ENCODE assay signal across 8 cellular contexts in genomic region chr2:173355866-173356508, GRCh38. TPM values are rescaled to one million over a fixed set of nuclear protein-coding genes. Genes with fewer than 3 reads are reported as not detected.
DNase-seq lines count a peak whose midpoint lies in the region; ATAC-seq and TF ChIP-seq lines count a peak whose summit lies in the region.

No MANE protein-coding gene starts in this region.

- no peaks in the 10 kb centered on the region for H3K9me3 Mint-ChIP-seq in activated CD4-positive, alpha-beta memory T cell treated with anti-CD3 and anti-CD28 coated beads for 36 hours

- H3K9ac ChIP-seq in iPS-20b (ENCODE audit: low read depth, low read length), result peak overlapping the region; percentile 70; the same call in 1 of the 2 replicates

- ATAC-seq in upper lobe of left lung (ENCODE audit: low FRiP score in 2 of 2), result no peak

- CTCF ChIA-PET in activated CD4-positive, alpha-beta memory T cell treated with anti-CD3 and anti-CD28 coated beads for 36 hours (lab: Charles Lee), result interaction anchor here (0.5 to 1.6 kb wide), 6 partner anchors 55 to 985 kb away, joined by 3 to 5 read pairs (median 3); no protein-coding TSS in a partner anchor

- H3K27ac ChIP-seq in iPS-20b (ENCODE audit: low read length) (no peak overlapping the region), upper lobe of left lung (no peak overlapping the region), substantia nigra (ENCODE audit: low read depth, low read length, poor library complexity, severe bottlenecking) (no peak overlapping the region)

- H3K36me3 ChIP-seq in iPS-20b (ENCODE audit: insufficient read depth, low read depth, low read length), result peaks cover 27% of the 10 kb centered on the region
- no peaks in the 10 kb centered on the region for H3K36me3 ChIP-seq in upper lobe of left lung

- H3K36me3 Mint-ChIP-seq in activated CD4-positive, alpha-beta memory T cell treated with anti-CD3 and anti-CD28 coated beads for 36 hours, result peaks cover 33% of the 10 kb centered on the region

- peak overlapping the region; percentile 55 for H3K27ac Mint-ChIP-seq in activated CD4-positive, alpha-beta memory T cell treated with anti-CD3 and anti-CD28 coated beads for 36 hours

- H3K4me3 Mint-ChIP-seq in activated CD4-positive, alpha-beta memory T cell treated with anti-CD3 and anti-CD28 coated beads for 36 hours, result peak overlapping the region; percentile 84

- H3K27me3 Mint-ChIP-seq in activated CD4-positive, alpha-beta memory T cell treated with anti-CD3 and anti-CD28 coated beads for 36 hours, result peaks cover 42% of the 10 kb centered on the region

- peak overlapping the region; percentile 77 for H3K4me3 ChIP-seq in iPS-20b (ENCODE audit: low read length)
- H3K4me3 ChIP-seq in upper lobe of left lung, result peak overlapping the region in 3 of 4 donors; percentile 48 to 69 (median 54)

- H3K4me1 Mint-ChIP-seq in activated CD4-positive, alpha-beta memory T cell treated with anti-CD3 and anti-CD28 coated beads for 36 hours (ENCODE audit: low read depth), result peaks cover 45% of the 10 kb centered on the region

- H3K9me3 ChIP-seq in iPS-20b (ENCODE audit: insufficient read depth, low read depth, low read length) (peaks cover 3% of the 10 kb centered on the region; the same call in 1 of the 2 replicates), upper lobe of left lung (no peaks in the 10 kb centered on the region)

- no peak for TF ChIP-seq POLR2A in upper lobe of left lung (IDR thresholded peaks at IDR 0.05)

- WGBS in upper lobe of left lung, 2 donors, result 20 to 27% methylated on average over 16 of the region's 16 CpGs

- peaks cover 25% of the 10 kb centered on the region; the same call in 1 of the 2 replicates for H3K4me1 ChIP-seq in iPS-20b (ENCODE audit: insufficient read depth, low read length)
- peaks cover 18 to 26% (median 20%) of the 10 kb centered on the region in 4 donors for H3K4me1 ChIP-seq in upper lobe of left lung

- DNase-seq in stimulated activated CD4-positive, alpha-beta T cell treated with anti-CD3 and anti-CD28 coated beads, TNF-alpha, amount 100 ng/mL, for 48 hours (ENCODE audit: low read depth in 3 of 3), result peak in 2 of 3 donors; percentile 9 to 12
- DNase-seq in stimulated activated CD4-positive, alpha-beta T cell treated with anti-CD3 and anti-CD28 coated beads, Interleukin-1b, Interleukin-23, amount 100 ng/mL, for 48 hours, result no peak
- no peak for DNase-seq in activated CD4-positive, alpha-beta memory T cell treated with anti-CD3 and anti-CD28 coated beads for 36 hours
- peak in 1 of 2 donors; percentile 49 for DNase-seq in upper lobe of left lung
- DNase-seq in substantia nigra (lab: John Stamatoyannopoulos, UW), result no peak
- no peak for DNase-seq in NCI-H187 (lab: John Stamatoyannopoulos, UW)
- no peak for DNase-seq in CD1c-positive myeloid dendritic cell (ENCODE audit: extremely low spot score)

- TF ChIP-seq CTCF in upper lobe of left lung (IDR thresholded peaks at IDR 0.05), result no peak

- POLR2A ChIA-PET in activated CD4-positive, alpha-beta memory T cell treated with anti-CD3 and anti-CD28 coated beads for 36 hours (lab: Charles Lee), result interaction anchor here (0.6 kb wide), 1 partner anchor 14 kb away, joined by 3 read pairs; no protein-coding TSS in a partner anchor

- H3K27me3 ChIP-seq in iPS-20b (ENCODE audit: insufficient read depth, low read length) (no peaks in the 10 kb centered on the region), upper lobe of left lung (peaks cover 0 to 29% (median 7%) of the 10 kb centered on the region in 4 donors)

- no peak for TF ChIP-seq EP300 in upper lobe of left lung (IDR thresholded peaks at IDR 0.05)

- intact Hi-C loops in activated CD4-positive, alpha-beta memory T cell treated with anti-CD3 and anti-CD28 coated beads for 36 hours (cut with micrococcal nuclease), result loop anchor here (5.0 to 10.0 kb wide), 3 partner anchors 121 to 606 kb away; no protein-coding TSS in a partner anchor

RNA-seq across cellular contexts. Expression of gene CDCA7, which starts 1.3 kb away (rescaled TPM):
- 10 to 100 TPM; 59.9 to 64.1 TPM for total RNA-seq in activated CD4-positive, alpha-beta memory T cell treated with anti-CD3 and anti-CD28 coated beads for 36 hours
- 1 to 10 TPM in 3 of 6 donors, under 1 TPM in 2, not detected in 1; 0.46 to 3.1 (median 1.0) TPM for total RNA-seq in upper lobe of left lung

Comparison
In these comparisons a context has a peak if more than half of its experiments do, and no peak if none do; other contexts are left out.
1. DNase-seq: peak in stimulated activated CD4-positive, alpha-beta T cell treated with anti-CD3 and anti-CD28 coated beads, TNF-alpha, amount 100 ng/mL, for 48 hours (2 of 3); none in stimulated activated CD4-positive, alpha-beta T cell treated with anti-CD3 and anti-CD28 coated beads, Interleukin-1b, Interleukin-23, amount 100 ng/mL, for 48 hours (single experiment), activated CD4-positive, alpha-beta memory T cell treated with anti-CD3 and anti-CD28 coated beads for 36 hours (single experiment), substantia nigra (0 of 49), NCI-H187 (0 of 2) and CD1c-positive myeloid dendritic cell (single experiment).
2. RNA of gene CDCA7, which starts 1.3 kb away (total RNA-seq): 59.9 to 64.1 TPM in activated CD4-positive, alpha-beta memory T cell treated with anti-CD3 and anti-CD28 coated beads for 36 hours; 0.46 to 3.1 TPM in upper lobe of left lung; every median in the first group is over 10 times any median in the second.